Comparison of ENCODE assay signal across 20 cellular contexts in genomic region chr16:87812200-87812656, GRCh38. TPM values are rescaled to one million over a fixed set of nuclear protein-coding genes. Genes with fewer than 3 reads are reported as not detected.
DNase-seq lines count a peak whose midpoint lies in the region; ATAC-seq lines count a peak whose summit lies in the region.
"Had no signal": no experiment of that assay in that cellular context is flagged by ENCODE, and none has a peak within 500 bp of the region (broad histone marks: within the 10 kb centered on the region; RNA-seq: fewer than 3 reads in every experiment).

No MANE protein-coding gene starts in this region.

- peaks cover 7% of the 10 kb centered on the region for H3K9me3 Mint-ChIP-seq in activated T-cell treated with anti-CD3 and anti-CD28 coated beads, Interleukin-2, amount 50 U/mL, for 24 hours
- peaks cover 2% of the 10 kb centered on the region for H3K9me3 Mint-ChIP-seq in activated T-cell treated with anti-CD3 and anti-CD28 coated beads, Interleukin-2, amount 50 U/mL, for 4 hours
- peaks cover 5 to 6% of the 10 kb centered on the region in 2 donors for H3K9me3 Mint-ChIP-seq in stimulated activated naive B cell treated with anti-CD40 and anti-IgM and Interleukin-4, amounts not matched to agents 10 μg/mL and 1 μg/mL and 100 μg/mL, for 72 hours
- H3K9me3 Mint-ChIP-seq: activated naive CD4-positive, alpha-beta T cell treated with anti-CD3 and anti-CD28 coated beads, Interleukin-2, amount 50 U/mL, for 24 hours; memory B cell had no signal

- no peaks in the 10 kb centered on the region for H3K36me3 Mint-ChIP-seq in activated T-cell treated with anti-CD3 and anti-CD28 coated beads, Interleukin-2, amount 50 U/mL, for 24 hours (ENCODE audit: low read depth)
- no peaks in the 10 kb centered on the region for H3K36me3 Mint-ChIP-seq in activated T-cell treated with anti-CD3 and anti-CD28 coated beads, Interleukin-2, amount 50 U/mL, for 4 hours (ENCODE audit: insufficient read depth)
- peaks cover 4 to 5% of the 10 kb centered on the region in 2 donors for H3K36me3 Mint-ChIP-seq in stimulated activated naive B cell treated with anti-CD40 and anti-IgM and Interleukin-4, amounts not matched to agents 10 μg/mL and 1 μg/mL and 100 μg/mL, for 72 hours
- H3K36me3 Mint-ChIP-seq: activated naive CD4-positive, alpha-beta T cell treated with anti-CD3 and anti-CD28 coated beads, Interleukin-2, amount 50 U/mL, for 24 hours; memory B cell; naive thymus-derived CD8-positive, alpha-beta T cell had no signal

- no peak for DNase-seq in activated T-cell treated with anti-CD3 and anti-CD28 coated beads, Interleukin-2, amount 50 U/mL, for 24 hours
- DNase-seq in activated T-cell treated with anti-CD3 and anti-CD28 coated beads, Interleukin-2, amount 50 U/mL, for 4 hours: no peak
- DNase-seq in NCI-H2081 treated with DMSO at 0.1 percent for 48 hours (lab: John Stamatoyannopoulos, UW) (peak; percentile 61), dermis microvascular lymphatic vessel endothelial cell (ENCODE audit: low read depth in 2 of 2) (peak; percentile 29 to 32), NCI-H82 (lab: John Stamatoyannopoulos, UW) (no peak), NCI-H82 treated with DMSO at 0.1 percent for 48 hours (lab: John Stamatoyannopoulos, UW; ENCODE audit: unreplicated experiment) (no peak)
- DNase-seq in stimulated activated naive B cell treated with anti-CD40 and anti-IgM and Interleukin-4, amounts not matched to agents 10 μg/mL and 1 μg/mL and 100 μg/mL, for 72 hours: no peak
- DNase-seq in stimulated activated naive CD8-positive, alpha-beta T cell treated with anti-CD3 and anti-CD28 coated beads, Interleukin-15, Interleukin-2, amounts not matched to agents 100 U/mL and 50 U/mL, for 24 hours: no peak
- DNase-seq: activated CD8-positive, alpha-beta T cell treated with anti-CD3 and anti-CD28 coated beads, Interleukin-2, amount 10 ng/mL, durations not matched to agents 7 days and 5 days; activated T-cell treated with anti-CD3 and anti-CD28 coated beads, Interleukin-2, amount 50 U/mL, for 72 hours; GF-D8; hypothalamus; kidney; naive thymus-derived CD8-positive, alpha-beta T cell; NCI-H2227 treated with DMSO at 0.1 percent for 48 hours; stimulated activated CD4-positive, alpha-beta T cell treated with anti-CD3 and anti-CD28 coated beads, Interleukin-4, amount 100 ng/mL, for 1 hour; substantia nigra had no signal

- peaks cover 23% of the 10 kb centered on the region for H3K4me1 Mint-ChIP-seq in activated T-cell treated with anti-CD3 and anti-CD28 coated beads, Interleukin-2, amount 50 U/mL, for 24 hours (ENCODE audit: low read depth)
- peaks cover 19% of the 10 kb centered on the region for H3K4me1 Mint-ChIP-seq in activated T-cell treated with anti-CD3 and anti-CD28 coated beads, Interleukin-2, amount 50 U/mL, for 4 hours (ENCODE audit: low read depth)
- peaks cover 36 to 49% of the 10 kb centered on the region in 2 donors for H3K4me1 Mint-ChIP-seq in stimulated activated naive B cell treated with anti-CD40 and anti-IgM and Interleukin-4, amounts not matched to agents 10 μg/mL and 1 μg/mL and 100 μg/mL, for 72 hours

- H3K27me3 Mint-ChIP-seq in activated T-cell treated with anti-CD3 and anti-CD28 coated beads, Interleukin-2, amount 50 U/mL, for 24 hours: peaks cover 3% of the 10 kb centered on the region
- peaks cover 5% of the 10 kb centered on the region for H3K27me3 Mint-ChIP-seq in activated T-cell treated with anti-CD3 and anti-CD28 coated beads, Interleukin-2, amount 50 U/mL, for 4 hours (ENCODE audit: low read depth)
- peaks cover 0 to 6% of the 10 kb centered on the region in 2 donors for H3K27me3 Mint-ChIP-seq in stimulated activated naive B cell treated with anti-CD40 and anti-IgM and Interleukin-4, amounts not matched to agents 10 μg/mL and 1 μg/mL and 100 μg/mL, for 72 hours
- H3K27me3 Mint-ChIP-seq: activated naive CD4-positive, alpha-beta T cell treated with anti-CD3 and anti-CD28 coated beads, Interleukin-2, amount 50 U/mL, for 24 hours; memory B cell had no signal

- H3K27ac Mint-ChIP-seq in activated T-cell treated with anti-CD3 and anti-CD28 coated beads, Interleukin-2, amount 50 U/mL, for 24 hours: peak overlapping the region; percentile 3
- peak overlapping the region; percentile 77 for H3K27ac Mint-ChIP-seq in stimulated activated naive B cell treated with anti-CD40 and anti-IgM and Interleukin-4, amounts not matched to agents 10 μg/mL and 1 μg/mL and 100 μg/mL, for 72 hours
- H3K27ac Mint-ChIP-seq: activated CD8-positive, alpha-beta T cell treated with anti-CD3 and anti-CD28 coated beads, Interleukin-2, amount 10 ng/mL, durations not matched to agents 7 days and 5 days; activated T-cell treated with anti-CD3 and anti-CD28 coated beads, Interleukin-2, amount 50 U/mL, for 72 hours; progenitor cell of endocrine pancreas had no signal

- no peak overlapping the region for H3K4me3 Mint-ChIP-seq in activated T-cell treated with anti-CD3 and anti-CD28 coated beads, Interleukin-2, amount 50 U/mL, for 24 hours
- no peak overlapping the region for H3K4me3 Mint-ChIP-seq in activated T-cell treated with anti-CD3 and anti-CD28 coated beads, Interleukin-2, amount 50 U/mL, for 4 hours
- no peak overlapping the region for H3K4me3 Mint-ChIP-seq in stimulated activated naive B cell treated with anti-CD40 and anti-IgM and Interleukin-4, amounts not matched to agents 10 μg/mL and 1 μg/mL and 100 μg/mL, for 72 hours
- H3K4me3 Mint-ChIP-seq: activated CD8-positive, alpha-beta T cell treated with anti-CD3 and anti-CD28 coated beads, Interleukin-2, amount 10 ng/mL, durations not matched to agents 7 days and 5 days; activated naive CD4-positive, alpha-beta T cell treated with anti-CD3 and anti-CD28 coated beads, Interleukin-2, amount 50 U/mL, for 24 hours; activated T-cell treated with anti-CD3 and anti-CD28 coated beads, Interleukin-2, amount 50 U/mL, for 72 hours; naive thymus-derived CD8-positive, alpha-beta T cell had no signal

- no peak for ATAC-seq in activated T-cell treated with anti-CD3 and anti-CD28 coated beads, Interleukin-2, amount 50 U/mL, for 4 hours
- no peak for ATAC-seq in stimulated activated naive B cell treated with anti-CD40 and anti-IgM and Interleukin-4, amounts not matched to agents 10 μg/mL and 1 μg/mL and 100 μg/mL, for 72 hours (replicated peaks)
- ATAC-seq in stimulated activated naive CD8-positive, alpha-beta T cell treated with anti-CD3 and anti-CD28 coated beads, Interleukin-15, Interleukin-2, amounts not matched to agents 100 U/mL and 50 U/mL, for 24 hours: no peak
- ATAC-seq: activated CD8-positive, alpha-beta T cell treated with anti-CD3 and anti-CD28 coated beads, Interleukin-2, amount 10 ng/mL, durations not matched to agents 7 days and 5 days; activated T-cell treated with anti-CD3 and anti-CD28 coated beads, Interleukin-2, amount 50 U/mL, for 72 hours; naive thymus-derived CD8-positive, alpha-beta T cell had no signal

RNA-seq across cellular contexts. Expression of gene KLHDC4, which starts 46.4 kb away (rescaled TPM):
- 10 to 100 TPM; 71.6 to 78.1 (median 76.0) TPM for total RNA-seq in activated T-cell treated with anti-CD3 and anti-CD28 coated beads, Interleukin-2, amount 50 U/mL, for 4 hours
- total RNA-seq in dermis microvascular lymphatic vessel endothelial cell: 16.6 and 17.6 TPM in 2 replicates

RNA-seq across cellular contexts. Expression of gene SLC7A5, which starts 57.1 kb away (rescaled TPM):
- 100 to 1,000 TPM; 814 to 984 (median 886) TPM for total RNA-seq in activated T-cell treated with anti-CD3 and anti-CD28 coated beads, Interleukin-2, amount 50 U/mL, for 4 hours
- total RNA-seq in dermis microvascular lymphatic vessel endothelial cell: 2.7 and 4.6 TPM in 2 replicates

Comparison
In these comparisons a context has a peak if more than half of its experiments do, and no peak if none do; other contexts are left out.
1. DNase-seq: peak in NCI-H2081 treated with DMSO at 0.1 percent for 48 hours (single experiment) and dermis microvascular lymphatic vessel endothelial cell (2 of 2); none in activated T-cell treated with anti-CD3 and anti-CD28 coated beads, Interleukin-2, amount 50 U/mL, for 24 hours (single experiment), activated T-cell treated with anti-CD3 and anti-CD28 coated beads, Interleukin-2, amount 50 U/mL, for 4 hours (single experiment), stimulated activated naive B cell treated with anti-CD40 and anti-IgM and Interleukin-4, amounts not matched to agents 10 μg/mL and 1 μg/mL and 100 μg/mL, for 72 hours (single experiment), NCI-H82 (single experiment), NCI-H82 treated with DMSO at 0.1 percent for 48 hours (single experiment) and stimulated activated naive CD8-positive, alpha-beta T cell treated with anti-CD3 and anti-CD28 coated beads, Interleukin-15, Interleukin-2, amounts not matched to agents 100 U/mL and 50 U/mL, for 24 hours (single experiment).
2. RNA of gene SLC7A5, which starts 57.1 kb away (total RNA-seq): 814 to 984 TPM in activated T-cell treated with anti-CD3 and anti-CD28 coated beads, Interleukin-2, amount 50 U/mL, for 4 hours; 2.7 to 4.6 TPM in dermis microvascular lymphatic vessel endothelial cell; every median in the first group is over 100 times any median in the second.